In genomic region chr6:136640132-136640915, GRCh38 we compare ENCODE assay signal across 14 cellular contexts.
DNase-seq lines count a peak whose midpoint lies in the region; ATAC-seq and TF ChIP-seq lines count a peak whose summit lies in the region.
"Had no signal": no experiment of that assay in that cellular context is flagged by ENCODE, and none has a peak within 500 bp of the region (broad histone marks: within the 10 kb centered on the region; RNA-seq: fewer than 3 reads in every experiment).

No MANE protein-coding gene starts in this region.

- no peak overlapping the region for H3K4me3 Mint-ChIP-seq in activated CD4-positive, alpha-beta T cell treated with anti-CD3 and anti-CD28 coated beads, Interleukin-2, amount 10 ng/mL, durations not matched to agents 24 days and 14 days
- H3K4me3 Mint-ChIP-seq: nephron progenitor cell had no signal

- TF ChIP-seq CTCF in adrenal gland (IDR thresholded peaks at IDR 0.05), result no peak

- H3K4me1 Mint-ChIP-seq in activated CD4-positive, alpha-beta T cell treated with anti-CD3 and anti-CD28 coated beads, Interleukin-2, amount 10 ng/mL, durations not matched to agents 24 days and 14 days, result peaks cover 5% of the 10 kb centered on the region

- H3K9me3 ChIP-seq in adrenal gland (replicated peaks in 1 of 3), result no peaks in the 10 kb centered on the region
- H3K9me3 ChIP-seq: HAP-1, stomach had no signal

- H3K36me3 Mint-ChIP-seq in activated CD4-positive, alpha-beta T cell treated with anti-CD3 and anti-CD28 coated beads, Interleukin-2, amount 10 ng/mL, durations not matched to agents 24 days and 14 days (ENCODE audit: low read depth), result peaks cover 10% of the 10 kb centered on the region

- no peak for ATAC-seq in HG02840 (IDR thresholded peaks at IDR 0.05; ENCODE audit: low FRiP score, unreplicated experiment)

- intact Hi-C loops in activated CD4-positive, alpha-beta T cell treated with anti-CD3 and anti-CD28 coated beads, Interleukin-2, amount 10 ng/mL, durations not matched to agents 24 days and 14 days (cut with micrococcal nuclease), result loop anchor here (5.0 kb wide), 1 partner anchor 62 kb away; no protein-coding TSS in a partner anchor
- intact Hi-C loops in adrenal gland (cut with DNase I), result no loop called here

- H3K27ac ChIP-seq in adrenal gland, result peak overlapping the region in 1 of 5 donors; percentile 43
- H3K27ac ChIP-seq: SK-N-MC, stomach had no signal

- no peak for TF ChIP-seq POLR2A in adrenal gland (IDR thresholded peaks at IDR 0.05)

- H3K27me3 ChIP-seq in adrenal gland, result no peaks in the 10 kb centered on the region
- H3K27me3 ChIP-seq: stomach had no signal

- H3K27me3 Mint-ChIP-seq in activated CD4-positive, alpha-beta T cell treated with anti-CD3 and anti-CD28 coated beads, Interleukin-2, amount 10 ng/mL, durations not matched to agents 24 days and 14 days, result no peaks in the 10 kb centered on the region

- no peak overlapping the region for H3K4me3 ChIP-seq in adrenal gland
- H3K4me3 ChIP-seq: HAP-1, SK-N-MC, stomach had no signal

- peaks cover 0 to 40% of the 10 kb centered on the region in 2 donors for H3K36me3 ChIP-seq in adrenal gland (replicated peaks in 1 of 2)

- H3K27ac Mint-ChIP-seq in activated CD4-positive, alpha-beta T cell treated with anti-CD3 and anti-CD28 coated beads, Interleukin-2, amount 10 ng/mL, durations not matched to agents 24 days and 14 days, result no peak overlapping the region
- H3K27ac Mint-ChIP-seq: nephron progenitor cell had no signal

- H3K9me3 Mint-ChIP-seq in activated CD4-positive, alpha-beta T cell treated with anti-CD3 and anti-CD28 coated beads, Interleukin-2, amount 10 ng/mL, durations not matched to agents 24 days and 14 days, result no peaks in the 10 kb centered on the region
- H3K9me3 Mint-ChIP-seq: nephron progenitor cell had no signal

- WGBS in adrenal gland, 4 donors, result 68 to 77% (median 74%) methylated on average over 5 of the region's 5 CpGs

- DNase-seq in activated CD4-positive, alpha-beta T cell treated with anti-CD3 and anti-CD28 coated beads, Interleukin-2, amount 10 ng/mL, durations not matched to agents 24 days and 14 days, result peak; percentile 47
- DNase-seq in activated CD4-positive, alpha-beta T cell treated with anti-CD3 and anti-CD28 coated beads, Interleukin-2, amount 50 U/mL, for 48 hours, result no peak
- DNase-seq in adrenal gland (peak in 5 of 7 donors; percentile 46 to 67 (median 49)), fibroblast of the conjunctiva (ENCODE audit: low read depth) (peak; percentile 13), stromal cell of bone marrow (ENCODE audit: low read depth) (peak; percentile 82), NCI-H748 (lab: John Stamatoyannopoulos, UW; ENCODE audit: unreplicated experiment) (no peak)
- no peak for DNase-seq in stimulated activated naive CD4-positive, alpha-beta T cell treated with Interleukin-2 at 50 U/mL for 16 hours (lab: John Stamatoyannopoulos, UW)
- DNase-seq: activated gamma-delta T cell treated with Interleukin-2 at 50 U/mL for 16 hours; nephron progenitor cell; NK-92 treated with Interleukin-12 subunit alpha and Interleukin-12 subunit beta, amount 100 ng/mL, for 24 hours; stomach had no signal

- H3K4me1 ChIP-seq in adrenal gland (replicated peaks in 1 of 2), result peaks cover 7 to 44% of the 10 kb centered on the region in 2 donors

Comparison
In these comparisons a context has a peak if more than half of its experiments do, and no peak if none do; other contexts are left out.
1. DNase-seq: peak in activated CD4-positive, alpha-beta T cell treated with anti-CD3 and anti-CD28 coated beads, Interleukin-2, amount 10 ng/mL, durations not matched to agents 24 days and 14 days (single experiment), adrenal gland (5 of 7), fibroblast of the conjunctiva (single experiment) and stromal cell of bone marrow (single experiment); none in activated CD4-positive, alpha-beta T cell treated with anti-CD3 and anti-CD28 coated beads, Interleukin-2, amount 50 U/mL, for 48 hours (0 of 2), NCI-H748 (single experiment) and stimulated activated naive CD4-positive, alpha-beta T cell treated with Interleukin-2 at 50 U/mL for 16 hours (single experiment).